In the genomic region with DNA sequence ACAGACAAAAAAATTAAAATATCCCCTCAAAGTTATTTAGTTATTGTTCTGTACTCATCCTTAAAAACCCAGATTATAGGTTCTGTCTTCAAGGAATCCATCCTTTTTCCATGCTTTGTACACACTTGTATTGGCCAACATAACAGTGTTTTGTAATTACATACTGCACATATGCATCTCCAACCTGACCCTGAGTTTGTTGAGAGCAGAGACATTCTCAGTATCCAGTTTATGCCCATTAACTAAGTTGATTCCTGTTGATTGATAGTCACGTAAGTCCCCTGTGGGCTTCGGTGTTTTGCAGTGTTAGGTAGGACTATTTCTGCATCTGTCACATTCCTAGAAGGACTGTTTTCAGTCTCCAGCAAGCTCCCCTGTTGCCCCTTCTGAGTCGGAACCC, we compare ENCODE assay signal across 33 cellular contexts. TPM values are rescaled to one million over a fixed set of nuclear protein-coding genes. Genes with fewer than 3 reads are reported as not detected.
"Had no signal": no experiment of that assay in that cellular context is flagged by ENCODE, and none has a peak within 500 bp of the region (broad histone marks: within the 10 kb centered on the region; RNA-seq: fewer than 3 reads in every experiment).

No MANE protein-coding gene starts in this region.

- DNase-seq: naive thymus-derived CD8-positive, alpha-beta T cell; nephron progenitor cell; nucleus accumbens; ovary; posterior cingulate gyrus; psoas muscle; right cardiac atrium; right lobe of liver; sigmoid colon; small intestine; stimulated activated CD4-positive, alpha-beta T cell treated with anti-CD3 and anti-CD28 coated beads, Interleukin-15, amount 100 ng/mL, for 24 hours; stimulated activated CD4-positive, alpha-beta T cell treated with anti-CD3 and anti-CD28 coated beads, Interleukin-2, amount 100 ng/mL, for 24 hours; stimulated activated CD4-positive, alpha-beta T cell treated with anti-CD3 and anti-CD28 coated beads, Interleukin-2, amount 100 ng/mL, for 48 hours; stimulated activated CD4-positive, alpha-beta T cell treated with anti-CD3 and anti-CD28 coated beads, Interleukin-4, amount 100 ng/mL, for 24 hours; stimulated activated naive B cell treated with anti-CD40 and anti-IgM and Interleukin-4, amounts not matched to agents 10 μg/mL and 1 μg/mL and 100 μg/mL, for 72 hours; stimulated activated naive CD4-positive, alpha-beta T cell treated with Interleukin-2 at 50 U/mL for 16 hours; stomach; thyroid gland; upper lobe of left lung had no signal

- H3K27me3 ChIP-seq: ovary, thyroid gland, vagina had no signal

- FAIRE-seq: small intestine, urothelium cell line had no signal

- H3K79me2 ChIP-seq: parathyroid adenoma had no signal

- H3K9me3 ChIP-seq: neutrophil, ovary, psoas muscle, right lobe of liver, sigmoid colon, suprapubic skin, thoracic aorta, thyroid gland, tibial nerve, upper lobe of left lung, vagina had no signal

- H3K36me3 ChIP-seq: neutrophil, ovary, right lobe of liver, sigmoid colon, stomach, suprapubic skin, thoracic aorta, thyroid gland, tibial nerve, upper lobe of left lung, vagina had no signal

- H3K4me3 ChIP-seq: ovary, psoas muscle, right lobe of liver, sigmoid colon, stomach, suprapubic skin, thyroid gland, tibial nerve, upper lobe of left lung, vagina had no signal

- H3K4me1 ChIP-seq: parathyroid adenoma, psoas muscle, suprapubic skin, thyroid gland, tibial nerve, vagina had no signal

- H3K27ac ChIP-seq: neutrophil, ovary, parathyroid adenoma, psoas muscle, right lobe of liver, sigmoid colon, stomach, suprapubic skin, thoracic aorta, thyroid gland, tibial nerve, upper lobe of left lung, vagina had no signal

- H3K9ac ChIP-seq: parathyroid adenoma had no signal

RNA-seq across cellular contexts. Expression of a gene that starts 33.6 kb away (rescaled TPM):
- total RNA-seq: naive thymus-derived CD8-positive, alpha-beta T cell; natural killer cell treated with Interleukin-12 subunit alpha and Interleukin-12 subunit beta and Interleukin-15 and Interleukin-18, amount 100 ng/mL, for 72 hours; neural crest cell; progenitor cell of endocrine pancreas; psoas muscle; renal cortical epithelial cell; right lobe of liver; sigmoid colon; skeletal muscle tissue; subcutaneous adipose tissue; suprapubic skin; thoracic aorta; thyroid gland; ureter; vagina had no signal
- polyA plus RNA-seq: naive thymus-derived CD8-positive, alpha-beta T cell had no signal
